ENCODE assay signal across 2 cellular contexts in genomic region chr20:675453-676314, GRCh38.
TF ChIP-seq lines count a peak whose summit lies in the region.

Gene SCRT2, minus strand, starts transcription at chr20:675802. Its CDS starts 201 bp downstream, at chr20:675601.

TF ChIP-seq in IMR-90, 13 proteins besides CTCF, POLR2A, EP300 and RAD21 (continued from another document):
- no peak for TF ChIP-seq BHLHE40 (IDR thresholded peaks at IDR 0.05; ENCODE audit: low read depth, low read length)
- no peak for TF ChIP-seq FOS (IDR thresholded peaks at IDR 0.05; ENCODE audit: low read depth, low read length)
- no peak for TF ChIP-seq ELK1 (IDR thresholded peaks at IDR 0.05; ENCODE audit: borderline replicate concordance, low read depth, low read length)
- peak; percentile 78; the same call in 1 of the 2 replicates for TF ChIP-seq MAZ (IDR thresholded peaks at IDR 0.05; ENCODE audit: borderline replicate concordance, low read depth, low read length)
TF ChIP-seq in IMR-90: peak in this region for 3.

TF ChIP-seq in WTC11, 78 proteins besides CTCF, POLR2A, EP300 and RAD21 (continued from another document and continues in another):
- no peak for TF ChIP-seq ZSCAN18 (CRISPR knock-in tag; IDR thresholded peaks at IDR 0.05)
- no peak for TF ChIP-seq ZMAT4 (CRISPR knock-in tag; IDR thresholded peaks at IDR 0.05)
- TF ChIP-seq MLX (CRISPR knock-in tag; IDR thresholded peaks at IDR 0.05): peak; percentile 29; the same call in 1 of the 2 replicates
- peak; percentile 97 for TF ChIP-seq FOXP1 (CRISPR knock-in tag; IDR thresholded peaks at IDR 0.05; ENCODE audit: borderline replicate concordance)
- TF ChIP-seq FOXJ3 (CRISPR knock-in tag; IDR thresholded peaks at IDR 0.05; ENCODE audit: borderline replicate concordance): no peak
- TF ChIP-seq ZNF121 (CRISPR knock-in tag; IDR thresholded peaks at IDR 0.05): no peak
- no peak for TF ChIP-seq ZNF425 (CRISPR knock-in tag; conservative IDR thresholded peaks at IDR 0.05)
- no peak for TF ChIP-seq ATF6 (CRISPR knock-in tag; IDR thresholded peaks at IDR 0.05)
- TF ChIP-seq NFATC4 (CRISPR knock-in tag; IDR thresholded peaks at IDR 0.05): no peak
- TF ChIP-seq IRF2 (CRISPR knock-in tag; IDR thresholded peaks at IDR 0.05; ENCODE audit: borderline replicate concordance, low read depth): peak; percentile 48; the same call in 1 of the 2 replicates
- TF ChIP-seq, protein P1, sequence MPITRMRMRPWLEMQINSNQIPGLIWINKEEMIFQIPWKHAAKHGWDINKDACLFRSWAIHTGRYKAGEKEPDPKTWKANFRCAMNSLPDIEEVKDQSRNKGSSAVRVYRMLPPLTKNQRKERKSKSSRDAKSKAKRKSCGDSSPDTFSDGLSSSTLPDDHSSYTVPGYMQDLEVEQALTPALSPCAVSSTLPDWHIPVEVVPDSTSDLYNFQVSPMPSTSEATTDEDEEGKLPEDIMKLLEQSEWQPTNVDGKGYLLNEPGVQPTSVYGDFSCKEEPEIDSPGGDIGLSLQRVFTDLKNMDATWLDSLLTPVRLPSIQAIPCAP (CRISPR knock-in tag; IDR thresholded peaks at IDR 0.05): no peak; the same call in 1 of the 2 replicates
- TF ChIP-seq, protein P2, sequence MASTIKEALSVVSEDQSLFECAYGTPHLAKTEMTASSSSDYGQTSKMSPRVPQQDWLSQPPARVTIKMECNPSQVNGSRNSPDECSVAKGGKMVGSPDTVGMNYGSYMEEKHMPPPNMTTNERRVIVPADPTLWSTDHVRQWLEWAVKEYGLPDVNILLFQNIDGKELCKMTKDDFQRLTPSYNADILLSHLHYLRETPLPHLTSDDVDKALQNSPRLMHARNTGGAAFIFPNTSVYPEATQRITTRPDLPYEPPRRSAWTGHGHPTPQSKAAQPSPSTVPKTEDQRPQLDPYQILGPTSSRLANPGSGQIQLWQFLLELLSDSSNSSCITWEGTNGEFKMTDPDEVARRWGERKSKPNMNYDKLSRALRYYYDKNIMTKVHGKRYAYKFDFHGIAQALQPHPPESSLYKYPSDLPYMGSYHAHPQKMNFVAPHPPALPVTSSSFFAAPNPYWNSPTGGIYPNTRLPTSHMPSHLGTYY (CRISPR knock-in tag; IDR thresholded peaks at IDR 0.05): no peak
- no peak for TF ChIP-seq SMAD3 (CRISPR knock-in tag; IDR thresholded peaks at IDR 0.05; ENCODE audit: borderline replicate concordance)
- TF ChIP-seq, protein P3, sequence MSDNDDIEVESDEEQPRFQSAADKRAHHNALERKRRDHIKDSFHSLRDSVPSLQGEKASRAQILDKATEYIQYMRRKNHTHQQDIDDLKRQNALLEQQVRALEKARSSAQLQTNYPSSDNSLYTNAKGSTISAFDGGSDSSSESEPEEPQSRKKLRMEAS (CRISPR knock-in tag; IDR thresholded peaks at IDR 0.05): no peak
- TF ChIP-seq TEAD4 (CRISPR knock-in tag; IDR thresholded peaks at IDR 0.05): no peak
- peak; percentile 69; the same call in 1 of the 2 replicates for TF ChIP-seq NFE2L1 (CRISPR knock-in tag; IDR thresholded peaks at IDR 0.05)
- TF ChIP-seq ARID4B (CRISPR knock-in tag; IDR thresholded peaks at IDR 0.05; ENCODE audit: borderline replicate concordance): peak; percentile 91
- peak; percentile 91; the same call in 1 of the 2 replicates for TF ChIP-seq NR3C1 (CRISPR knock-in tag; conservative IDR thresholded peaks at IDR 0.05; ENCODE audit: low read depth)
- peak; percentile 97 for TF ChIP-seq FOXP4 (CRISPR knock-in tag; IDR thresholded peaks at IDR 0.05)
- TF ChIP-seq, protein P4, sequence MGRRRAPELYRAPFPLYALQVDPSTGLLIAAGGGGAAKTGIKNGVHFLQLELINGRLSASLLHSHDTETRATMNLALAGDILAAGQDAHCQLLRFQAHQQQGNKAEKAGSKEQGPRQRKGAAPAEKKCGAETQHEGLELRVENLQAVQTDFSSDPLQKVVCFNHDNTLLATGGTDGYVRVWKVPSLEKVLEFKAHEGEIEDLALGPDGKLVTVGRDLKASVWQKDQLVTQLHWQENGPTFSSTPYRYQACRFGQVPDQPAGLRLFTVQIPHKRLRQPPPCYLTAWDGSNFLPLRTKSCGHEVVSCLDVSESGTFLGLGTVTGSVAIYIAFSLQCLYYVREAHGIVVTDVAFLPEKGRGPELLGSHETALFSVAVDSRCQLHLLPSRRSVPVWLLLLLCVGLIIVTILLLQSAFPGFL (CRISPR knock-in tag; IDR thresholded peaks at IDR 0.05; ENCODE audit: borderline replicate concordance): 0 out of 2 replicates have a peak, but pooled peaks have one; percentile 43
- TF ChIP-seq CBFB (CRISPR knock-in tag; IDR thresholded peaks at IDR 0.05; ENCODE audit: low read depth): 0 out of 2 replicates have a peak, but pooled peaks have one; percentile 61
- TF ChIP-seq ZNF138 (CRISPR knock-in tag; conservative IDR thresholded peaks at IDR 0.05): no peak
- TF ChIP-seq ZBTB43 (CRISPR knock-in tag; IDR thresholded peaks at IDR 0.05): 0 out of 2 replicates have a peak, but pooled peaks have one; percentile 7
- no peak for TF ChIP-seq RORB (CRISPR knock-in tag; IDR thresholded peaks at IDR 0.05)
- no peak for TF ChIP-seq ZNF396 (CRISPR knock-in tag; IDR thresholded peaks at IDR 0.05; ENCODE audit: borderline replicate concordance)
- TF ChIP-seq, protein P5, sequence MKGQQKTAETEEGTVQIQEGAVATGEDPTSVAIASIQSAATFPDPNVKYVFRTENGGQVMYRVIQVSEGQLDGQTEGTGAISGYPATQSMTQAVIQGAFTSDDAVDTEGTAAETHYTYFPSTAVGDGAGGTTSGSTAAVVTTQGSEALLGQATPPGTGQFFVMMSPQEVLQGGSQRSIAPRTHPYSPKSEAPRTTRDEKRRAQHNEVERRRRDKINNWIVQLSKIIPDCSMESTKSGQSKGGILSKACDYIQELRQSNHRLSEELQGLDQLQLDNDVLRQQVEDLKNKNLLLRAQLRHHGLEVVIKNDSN (CRISPR knock-in tag; IDR thresholded peaks at IDR 0.05): peak; percentile 28; the same call in 1 of the 2 replicates
- TF ChIP-seq GABPB1 (CRISPR knock-in tag; IDR thresholded peaks at IDR 0.05): peak; percentile 73; the same call in 1 of the 2 replicates
